In the genomic region with DNA sequence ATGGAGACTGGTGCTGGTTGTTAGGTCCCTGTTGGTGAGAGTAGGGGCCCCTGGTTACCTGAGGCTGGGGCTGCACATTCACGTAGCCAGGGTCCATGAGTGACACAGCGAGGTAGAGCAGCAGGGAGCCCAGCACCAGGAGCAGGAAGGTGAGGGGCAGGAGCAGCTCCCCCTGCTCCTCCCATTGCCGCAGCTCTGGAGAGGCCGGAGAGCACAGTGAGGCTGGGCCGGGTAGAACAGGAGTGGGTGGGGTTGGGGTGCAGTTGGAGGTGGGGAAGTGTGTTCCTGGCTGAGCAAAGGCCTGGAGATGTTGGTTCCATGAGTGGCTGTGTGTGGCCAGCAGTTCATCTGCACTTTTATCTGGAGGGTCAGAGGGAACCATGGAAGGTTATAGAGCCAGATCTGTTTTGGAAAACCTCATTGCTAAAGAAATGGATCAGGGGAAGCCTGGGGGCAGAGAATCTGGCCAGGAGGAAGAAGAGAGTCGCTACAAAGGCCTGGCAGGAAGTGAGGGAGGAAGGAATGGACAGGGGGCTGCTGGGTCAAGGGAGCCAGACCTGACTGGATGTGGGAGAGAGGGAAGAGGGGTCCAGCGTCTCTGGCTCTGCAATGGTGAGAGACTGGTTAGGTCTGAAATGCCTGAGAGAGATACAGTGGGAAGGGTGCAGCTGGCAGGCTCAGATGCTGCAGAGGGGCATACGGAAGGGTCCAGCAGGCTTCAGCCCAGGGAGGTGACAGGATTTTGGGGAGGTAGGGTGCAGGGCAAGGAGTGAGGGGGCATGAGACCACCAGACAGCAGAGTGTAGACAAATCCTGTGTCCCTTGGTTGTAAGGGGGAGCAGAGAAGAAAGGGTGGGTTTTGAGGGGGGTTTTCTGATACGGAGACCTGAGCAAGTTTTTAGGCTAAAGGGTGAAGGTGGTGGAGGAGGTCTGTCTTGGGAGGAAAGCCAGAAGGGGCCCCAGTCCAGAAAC, we compare ENCODE assay signal across 1 cellular context.
TF ChIP-seq lines count a peak whose summit lies in the region.

No MANE protein-coding gene starts in this region.

TF ChIP-seq in H1, 55 proteins besides CTCF, POLR2A, EP300 and RAD21:
- TF ChIP-seq KDM4A (IDR thresholded peaks at IDR 0.05; ENCODE audit: low read depth, low read length, severe bottlenecking) (no peak), SAP30 (IDR thresholded peaks at IDR 0.05; ENCODE audit: insufficient read depth, insufficient replicate concordance, low read length) (no peak), POLR2AphosphoS5 (IDR thresholded peaks at IDR 0.05; ENCODE audit: low read depth, low read length) (no peak), SRF (IDR thresholded peaks at IDR 0.05; ENCODE audit: low read depth, low read length) (no peak), CHD2 (IDR thresholded peaks at IDR 0.05; ENCODE audit: low read length) (no peak), MAFK (IDR thresholded peaks at IDR 0.05; ENCODE audit: low read depth, low read length) (no peak), RFX5 (IDR thresholded peaks at IDR 0.05; ENCODE audit: borderline replicate concordance, low read depth, low read length) (no peak), RBBP5 (IDR thresholded peaks at IDR 0.05; ENCODE audit: borderline replicate concordance, low read depth, low read length) (no peak), NRF1 (IDR thresholded peaks at IDR 0.05; ENCODE audit: low read depth, low read length) (no peak), FOSL1 (IDR thresholded peaks at IDR 0.05; ENCODE audit: insufficient read depth, low read depth, low read length) (no peak), TBP (IDR thresholded peaks at IDR 0.05; ENCODE audit: low read depth, low read length) (no peak)
TF ChIP-seq in H1: peak in this region for 0.
